ENCODE assay signal across 8 cellular contexts in genomic region chr5:94693043-94693822, GRCh38.
DNase-seq lines count a peak whose midpoint lies in the region; ATAC-seq and TF ChIP-seq lines count a peak whose summit lies in the region.

No MANE protein-coding gene starts in this region.

- H3K4me3 ChIP-seq in AG09309 (ENCODE audit: control insufficient read depth, low read depth, low read length) (no peak overlapping the region), OCI-LY3 (ENCODE audit: low read length) (no peak overlapping the region), epithelial cell of proximal tubule (ENCODE audit: low read depth, low read length) (no peak overlapping the region), osteoblast (ENCODE audit: insufficient read depth, low read length) (no peak overlapping the region)

- ATAC-seq in GM18505 (IDR thresholded peaks at IDR 0.05; ENCODE audit: unreplicated experiment) (peak; percentile 65), HG03378 (IDR thresholded peaks at IDR 0.05; ENCODE audit: unreplicated experiment) (peak; percentile 69)

- no peak for TF ChIP-seq POLR2A in GM18505 (IDR thresholded peaks at IDR 0.05; ENCODE audit: borderline replicate concordance, extremely low read depth, insufficient read depth, insufficient read length)

- peak; percentile 18 for TF ChIP-seq CTCF in AG09309 (IDR thresholded peaks at IDR 0.05; ENCODE audit: control insufficient read depth, insufficient read depth, low read depth, low read length, missing control alignments)
- peak; percentile 41 for TF ChIP-seq CTCF in OCI-LY3 (IDR thresholded peaks at IDR 0.05; ENCODE audit: low read depth, low read length)
- TF ChIP-seq CTCF in epithelial cell of proximal tubule (conservative IDR thresholded peaks at IDR 0.05; ENCODE audit: low read depth, low read length): peak; percentile 49
- TF ChIP-seq CTCF in osteoblast (IDR thresholded peaks at IDR 0.05; ENCODE audit: extremely low read depth, low read depth, low read length): peak; percentile 45

- H3K9ac ChIP-seq in OCI-LY3 (ENCODE audit: low read length): no peak overlapping the region

- H3K4me2 ChIP-seq in OCI-LY3 (ENCODE audit: low read length) (no peak overlapping the region), osteoblast (ENCODE audit: insufficient read depth, low read length) (peak overlapping the region; percentile 37)

- H3K9me3 ChIP-seq in OCI-LY3 (ENCODE audit: insufficient read depth, low read length) (no peaks in the 10 kb centered on the region), osteoblast (ENCODE audit: low read depth, low read length) (no peaks in the 10 kb centered on the region)

- H3K36me3 ChIP-seq in OCI-LY3 (replicated peaks; ENCODE audit: low read depth, low read length) (peaks cover 3% of the 10 kb centered on the region), osteoblast (ENCODE audit: insufficient read depth, low read length) (no peaks in the 10 kb centered on the region)

- H3K79me2 ChIP-seq in OCI-LY3 (ENCODE audit: low read length): no peaks in the 10 kb centered on the region
- H3K79me2 ChIP-seq in osteoblast (ENCODE audit: insufficient read depth, low read length): no peaks in the 10 kb centered on the region

- H3K27ac ChIP-seq in OCI-LY3 (ENCODE audit: low read length): no peak overlapping the region
- H3K27ac ChIP-seq in osteoblast (ENCODE audit: low read depth, low read length): no peak overlapping the region

- H4K20me1 ChIP-seq in OCI-LY3 (ENCODE audit: insufficient read depth, low read length): no peaks in the 10 kb centered on the region
- no peaks in the 10 kb centered on the region for H4K20me1 ChIP-seq in osteoblast (ENCODE audit: insufficient read depth, low read length)

- H3K27me3 ChIP-seq in OCI-LY3 (ENCODE audit: low read depth, low read length) (no peaks in the 10 kb centered on the region), osteoblast (ENCODE audit: insufficient read depth, low read length) (no peaks in the 10 kb centered on the region)

- DNase-seq in AG09309 (ENCODE audit: low read depth) (peak; percentile 84), epithelial cell of proximal tubule (ENCODE audit: low read depth) (no peak), osteoblast (ENCODE audit: insufficient read length, low spot score, missing footprints) (peak; percentile 73), hepatic stellate cell (ENCODE audit: low spot score) (no peak)
- no peak for DNase-seq in stimulated activated CD8-positive, alpha-beta memory T cell treated with anti-CD3 and anti-CD28 coated beads, Interleukin-4, amount 100 ng/mL, for 48 hours

- H3K4me1 ChIP-seq in OCI-LY3 (ENCODE audit: low read length) (no peaks in the 10 kb centered on the region), osteoblast (ENCODE audit: insufficient read depth, low read length) (peaks cover 20% of the 10 kb centered on the region)

- H2AFZ ChIP-seq in OCI-LY3 (ENCODE audit: low read depth, low read length): no peak overlapping the region
- no peak overlapping the region for H2AFZ ChIP-seq in osteoblast (ENCODE audit: low read length)

Comparison
In these comparisons a context has a peak if more than half of its experiments do, and no peak if none do; other contexts are left out.
1. DNase-seq: peak in AG09309 (single experiment) and osteoblast (single experiment); none in epithelial cell of proximal tubule (single experiment), hepatic stellate cell (single experiment) and stimulated activated CD8-positive, alpha-beta memory T cell treated with anti-CD3 and anti-CD28 coated beads, Interleukin-4, amount 100 ng/mL, for 48 hours (single experiment).
2. Peak in every context shown above with its lines, with median percentiles within 50 percentile points of each other: CTCF ChIP-seq.